In genomic region chr1:210647406-210648333, GRCh38 we compare ENCODE assay signal across 12 cellular contexts.
DNase-seq lines count a peak whose midpoint lies in the region; ATAC-seq and TF ChIP-seq lines count a peak whose summit lies in the region.
"Had no signal": no experiment of that assay in that cellular context is flagged by ENCODE, and none has a peak within 500 bp of the region (broad histone marks: within the 10 kb centered on the region; RNA-seq: fewer than 3 reads in every experiment).

No MANE protein-coding gene starts in this region.

- H3K4me2 ChIP-seq in DND-41 (ENCODE audit: insufficient read depth, low read length) = 0 out of 2 replicates have a peak overlapping the region, but pooled peaks have one; percentile 10
- no peak overlapping the region for H3K4me2 ChIP-seq in Karpas-422 (ENCODE audit: low read depth, low read length, poor library complexity, severe bottlenecking)

- H2AFZ ChIP-seq in DND-41 (ENCODE audit: low read depth, low read length) = no peak overlapping the region
- H2AFZ ChIP-seq in Karpas-422 (ENCODE audit: low read length) = no peak overlapping the region

- no peak overlapping the region for H3K27ac ChIP-seq in DND-41 (ENCODE audit: low read length)
- H3K27ac ChIP-seq in Karpas-422 (ENCODE audit: low read length) = no peak overlapping the region
- H3K27ac ChIP-seq: adrenal gland, HL-60 had no signal

- ATAC-seq in DND-41 (ENCODE audit: insufficient read depth, low read depth) = peak; percentile 93
- ATAC-seq: effector memory CD8-positive, alpha-beta T cell had no signal

- H3K4me1 ChIP-seq in DND-41 (ENCODE audit: insufficient read depth, low read length) (peaks cover 14% of the 10 kb centered on the region), Karpas-422 (ENCODE audit: low read length) (peaks cover 24% of the 10 kb centered on the region)
- H3K4me1 ChIP-seq: adrenal gland had no signal

- H3K9me2 ChIP-seq in Karpas-422 (replicated peaks; ENCODE audit: insufficient read depth, low read length) = no peaks in the 10 kb centered on the region

- no peaks in the 10 kb centered on the region for H3K9me3 ChIP-seq in DND-41 (ENCODE audit: insufficient read depth, low read length, severe bottlenecking)
- H3K9me3 ChIP-seq in MG63 = no peaks in the 10 kb centered on the region
- no peaks in the 10 kb centered on the region for H3K9me3 ChIP-seq in Karpas-422 (ENCODE audit: low read length)
- H3K9me3 ChIP-seq: adrenal gland had no signal

- H3K9ac ChIP-seq in DND-41 (ENCODE audit: low read depth, low read length) (no peak overlapping the region), Karpas-422 (ENCODE audit: low read length) (no peak overlapping the region)

- DNase-seq in DND-41 (peak; percentile 45), MG63 (peak; percentile 9), astrocyte of the hippocampus (ENCODE audit: low read depth, low spot score) (peak; percentile 89), non-pigmented ciliary epithelial cell (ENCODE audit: low read depth) (peak; percentile 56), Karpas-422 (no peak), SHP77 (lab: John Stamatoyannopoulos, UW) (no peak), NCI-H187 treated with DMSO at 0.1 percent for 48 hours (lab: John Stamatoyannopoulos, UW) (no peak)
- DNase-seq: adrenal gland; effector memory CD8-positive, alpha-beta T cell; hypothalamus; stimulated activated CD4-positive, alpha-beta T cell treated with anti-CD3 and anti-CD28 coated beads, Interleukin-4, amount 100 ng/mL, for 4 hours had no signal

- no peak for TF ChIP-seq CTCF in DND-41 (IDR thresholded peaks at IDR 0.05; ENCODE audit: borderline replicate concordance, extremely low read depth, low read length, poor library complexity, severe bottlenecking)

- no peak overlapping the region for H3K4me3 ChIP-seq in DND-41 (ENCODE audit: low read depth in 1 of 2, low read length in 2 of 2)
- no peak overlapping the region for H3K4me3 ChIP-seq in MG63
- H3K4me3 ChIP-seq in Karpas-422 (ENCODE audit: low read length) = no peak overlapping the region
- H3K4me3 ChIP-seq: adrenal gland had no signal

- no peaks in the 10 kb centered on the region for H3K79me2 ChIP-seq in DND-41 (ENCODE audit: insufficient read depth, low read length)
- no peaks in the 10 kb centered on the region for H3K79me2 ChIP-seq in Karpas-422 (ENCODE audit: low read length)

- H4K20me1 ChIP-seq in DND-41 (ENCODE audit: insufficient read depth, low read length) (no peaks in the 10 kb centered on the region), Karpas-422 (ENCODE audit: insufficient read depth, low read depth, low read length) (no peaks in the 10 kb centered on the region)

- H3K36me3 ChIP-seq in DND-41 (ENCODE audit: insufficient read depth, low read length) = no peaks in the 10 kb centered on the region
- no peaks in the 10 kb centered on the region for H3K36me3 ChIP-seq in MG63
- H3K36me3 ChIP-seq in Karpas-422 (ENCODE audit: insufficient read depth, low read length) = no peaks in the 10 kb centered on the region
- H3K36me3 ChIP-seq: adrenal gland had no signal

- no peaks in the 10 kb centered on the region for H3K27me3 ChIP-seq in DND-41 (ENCODE audit: insufficient read depth, low read length, poor library complexity)
- H3K27me3 ChIP-seq in MG63 = no peaks in the 10 kb centered on the region
- H3K27me3 ChIP-seq in Karpas-422 (ENCODE audit: low read length) = no peaks in the 10 kb centered on the region
- H3K27me3 ChIP-seq: adrenal gland had no signal

Comparison
In these comparisons a context has a peak if more than half of its experiments do, and no peak if none do; other contexts are left out.
1. DNase-seq: peak in DND-41 (single experiment), MG63 (single experiment), astrocyte of the hippocampus (single experiment) and non-pigmented ciliary epithelial cell (single experiment); none in Karpas-422 (single experiment), SHP77 (0 of 2) and NCI-H187 treated with DMSO at 0.1 percent for 48 hours (single experiment).